In the genomic region with DNA sequence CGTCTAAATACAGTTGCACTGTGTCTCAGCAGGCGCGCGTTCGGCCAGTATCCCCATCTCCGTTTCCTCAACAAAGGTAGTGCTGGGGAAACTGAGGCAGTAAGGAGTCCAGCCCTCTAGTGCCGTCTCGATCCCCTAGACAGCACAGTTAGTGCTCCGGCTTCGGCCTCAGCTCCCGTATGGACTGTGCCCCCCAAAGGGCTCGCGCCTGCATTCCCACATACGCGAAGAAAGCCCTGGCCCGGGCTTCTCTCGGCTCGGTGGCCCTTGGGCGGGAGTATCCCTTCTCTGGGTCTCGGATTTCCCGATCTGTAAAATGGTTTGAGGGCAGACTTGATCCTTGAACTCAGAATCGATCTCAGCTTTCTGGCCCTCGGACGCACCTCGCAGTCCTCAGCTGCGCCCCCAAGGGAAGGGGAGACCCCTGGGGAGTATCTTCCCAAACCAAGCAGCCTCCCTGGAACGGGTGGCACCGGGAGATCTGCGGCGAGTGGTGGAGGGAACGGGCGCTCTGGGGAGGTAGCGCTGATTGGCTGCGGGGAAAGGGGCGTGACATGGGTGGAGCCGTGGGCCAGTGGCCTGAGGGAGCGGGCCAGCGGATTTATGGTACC, we compare ENCODE assay signal across 8 cellular contexts. TPM values are rescaled to one million over a fixed set of nuclear protein-coding genes. Genes with fewer than 3 reads are reported as not detected.
DNase-seq lines count a peak whose midpoint lies in the region; ATAC-seq and TF ChIP-seq lines count a peak whose summit lies in the region.

No MANE protein-coding gene starts in this region.

- H3K79me2 ChIP-seq in OCI-LY7 (ENCODE audit: insufficient read depth, low read depth, low read length): peaks cover 16% of the 10 kb centered on the region

- peak overlapping the region; percentile 96 for H3K27ac Mint-ChIP-seq in CD8-positive, alpha-beta T cell

- no peak for ATAC-seq in CD8-positive, alpha-beta T cell
- peak; percentile 25 to 30 for ATAC-seq in activated T-cell treated with anti-CD3 and anti-CD28 coated beads, Interleukin-2, amount 50 U/mL, for 4 hours

- H3K4me1 ChIP-seq in CD8-positive, alpha-beta T cell (ENCODE audit: insufficient read depth, low read length): peaks cover 26% of the 10 kb centered on the region
- peaks cover 47% of the 10 kb centered on the region for H3K4me1 ChIP-seq in OCI-LY7 (ENCODE audit: insufficient read depth, low read length, poor library complexity, severe bottlenecking)
- peaks cover 27 to 52% (median 47%) of the 10 kb centered on the region in 4 donors for H3K4me1 ChIP-seq in esophagus muscularis mucosa
- peaks cover 6% of the 10 kb centered on the region for H3K4me1 ChIP-seq in mucosa of stomach (ENCODE audit: control insufficient read depth, insufficient read depth, low read length)

- no peaks in the 10 kb centered on the region for H3K27me3 ChIP-seq in CD8-positive, alpha-beta T cell (ENCODE audit: insufficient read depth, low read length)
- H3K27me3 ChIP-seq in esophagus muscularis mucosa: peaks cover 0 to 26% (median 16%) of the 10 kb centered on the region in 4 donors
- H3K27me3 ChIP-seq in mucosa of stomach (ENCODE audit: control insufficient read depth, insufficient read depth, low read length): peaks cover 23% of the 10 kb centered on the region

- H3K4me3 ChIP-seq in CD8-positive, alpha-beta T cell (ENCODE audit: low read depth, low read length): peak overlapping the region; percentile 98
- H3K4me3 ChIP-seq in OCI-LY7 (ENCODE audit: low read depth, low read length, poor library complexity, severe bottlenecking) (peak overlapping the region; percentile 93), esophagus muscularis mucosa (peak overlapping the region; percentile 70 to 98 (median 78)), mucosa of stomach (ENCODE audit: low read length) (peak overlapping the region; percentile 98)

- H3K9me2 ChIP-seq in OCI-LY7 (ENCODE audit: insufficient read depth, low read length): no peaks in the 10 kb centered on the region

- peaks cover 2% of the 10 kb centered on the region for H3K27me3 Mint-ChIP-seq in CD8-positive, alpha-beta T cell (ENCODE audit: low read depth)
- peaks cover 8% of the 10 kb centered on the region for H3K27me3 Mint-ChIP-seq in activated T-cell treated with anti-CD3 and anti-CD28 coated beads, Interleukin-2, amount 50 U/mL, for 4 hours (ENCODE audit: low read depth)

- TF ChIP-seq EP300 in esophagus muscularis mucosa (IDR thresholded peaks at IDR 0.05): no peak

- CTCF ChIA-PET in CD8-positive, alpha-beta T cell (lab: Charles Lee): interaction anchor here (0.9 to 1.7 kb wide), 4 partner anchors 9 to 147 kb away, joined by 3 to 7 read pairs (median 4); no protein-coding TSS in a partner anchor
- CTCF ChIA-PET in OCI-LY7 (lab: Charles Lee; ENCODE audit: unreplicated experiment): interaction anchor here (1.0 to 1.4 kb wide), 3 partner anchors 12 to 46 kb away, joined by 3 to 7 read pairs (median 3); no protein-coding TSS in a partner anchor

- H3K4me3 Mint-ChIP-seq in CD8-positive, alpha-beta T cell: peak overlapping the region; percentile 91
- H3K4me3 Mint-ChIP-seq in activated T-cell treated with anti-CD3 and anti-CD28 coated beads, Interleukin-2, amount 50 U/mL, for 4 hours: peak overlapping the region; percentile 96

- peak overlapping the region; percentile 94 for H3K27ac ChIP-seq in CD8-positive, alpha-beta T cell (ENCODE audit: low read depth, low read length)
- peak overlapping the region; percentile 88 for H3K27ac ChIP-seq in OCI-LY7 (ENCODE audit: low read depth, low read length, poor library complexity, severe bottlenecking)
- H3K27ac ChIP-seq in esophagus muscularis mucosa (replicated peaks in 1 of 4): peak overlapping the region; percentile 81 to 96 (median 92)

- no peaks in the 10 kb centered on the region for H3K9me3 ChIP-seq in CD8-positive, alpha-beta T cell (ENCODE audit: low read length)
- no peaks in the 10 kb centered on the region for H3K9me3 ChIP-seq in OCI-LY7 (ENCODE audit: low read length)
- no peaks in the 10 kb centered on the region for H3K9me3 ChIP-seq in esophagus muscularis mucosa
- no peaks in the 10 kb centered on the region for H3K9me3 ChIP-seq in mucosa of stomach (ENCODE audit: control insufficient read depth, low read length)

- intact Hi-C loops in CD8-positive, alpha-beta T cell (cut with DNase I, micrococcal nuclease): loop anchor here (1.0 to 10.0 kb wide), 13 partner anchors 19 to 1854 kb away; a partner anchor contains a TSS
- intact Hi-C loops in OCI-LY7 (cut with micrococcal nuclease; ENCODE audit: unreplicated experiment) (loop anchor here (1.0 to 5.0 kb wide), 2 partner anchors 12 to 199 kb away; no protein-coding TSS in a partner anchor), esophagus muscularis mucosa (cut with DNase I) (no loop called here)

- WGBS in esophagus muscularis mucosa: 0% methylated on average over 30 of the region's 38 CpGs

- H3K9ac ChIP-seq in mucosa of stomach (ENCODE audit: low read length): peak overlapping the region; percentile 95

- POLR2A ChIA-PET in CD8-positive, alpha-beta T cell (lab: Charles Lee): interaction anchor here (0.9 to 3.1 kb wide), 9 partner anchors 9 to 1296 kb away, joined by 3 to 21 read pairs (median 4); a partner anchor contains a TSS
- POLR2A ChIA-PET in OCI-LY7 (lab: Charles Lee): interaction anchor here (0.7 to 4.5 kb wide), 6 partner anchors 10 to 349 kb away, joined by 3 to 33 read pairs (median 4); no protein-coding TSS in a partner anchor

- peaks cover 53% of the 10 kb centered on the region for H3K4me1 Mint-ChIP-seq in CD8-positive, alpha-beta T cell (ENCODE audit: low read depth)
- H3K4me1 Mint-ChIP-seq in activated T-cell treated with anti-CD3 and anti-CD28 coated beads, Interleukin-2, amount 50 U/mL, for 4 hours (ENCODE audit: low read depth): peaks cover 43% of the 10 kb centered on the region

- peak in 6 of 7 experiments; percentile 32 to 61 (median 42) for DNase-seq in CD8-positive, alpha-beta T cell
- DNase-seq in GM20000 (ENCODE audit: low spot score) (peak; percentile 89), HuH-7.5 (ENCODE audit: low spot score) (peak; percentile 95), OCI-LY7 (ENCODE audit: low spot score) (peak; percentile 77), esophagus muscularis mucosa (ENCODE audit: extremely low spot score) (peak; percentile 96)
- DNase-seq in activated T-cell treated with anti-CD3 and anti-CD28 coated beads, Interleukin-2, amount 50 U/mL, for 4 hours: peak; percentile 38
- peak; percentile 67 for DNase-seq in stimulated activated naive CD4-positive, alpha-beta T cell treated with Interleukin-2 at 50 U/mL for 16 hours (lab: John Stamatoyannopoulos, UW)

- peaks cover 30% of the 10 kb centered on the region for H3K36me3 Mint-ChIP-seq in CD8-positive, alpha-beta T cell
- peaks cover 9% of the 10 kb centered on the region for H3K36me3 Mint-ChIP-seq in activated T-cell treated with anti-CD3 and anti-CD28 coated beads, Interleukin-2, amount 50 U/mL, for 4 hours (ENCODE audit: insufficient read depth)

- H3K4me2 ChIP-seq in OCI-LY7 (ENCODE audit: low read length): peak overlapping the region; percentile 89

- H3K36me3 ChIP-seq in CD8-positive, alpha-beta T cell (ENCODE audit: insufficient read depth, low read length): peaks cover 25% of the 10 kb centered on the region
- peaks cover 24% of the 10 kb centered on the region for H3K36me3 ChIP-seq in OCI-LY7 (ENCODE audit: insufficient read depth, low read length)
- peaks cover 19 to 29% (median 28%) of the 10 kb centered on the region in 4 donors for H3K36me3 ChIP-seq in esophagus muscularis mucosa
- H3K36me3 ChIP-seq in mucosa of stomach (ENCODE audit: control insufficient read depth, insufficient read depth, low read length): peaks cover 6% of the 10 kb centered on the region

- H3K9me3 Mint-ChIP-seq in CD8-positive, alpha-beta T cell: no peaks in the 10 kb centered on the region
- no peaks in the 10 kb centered on the region for H3K9me3 Mint-ChIP-seq in activated T-cell treated with anti-CD3 and anti-CD28 coated beads, Interleukin-2, amount 50 U/mL, for 4 hours

- TF ChIP-seq CTCF in CD8-positive, alpha-beta T cell (IDR thresholded peaks at IDR 0.05): no peak
- TF ChIP-seq CTCF in GM20000 (IDR thresholded peaks at IDR 0.05; ENCODE audit: extremely low read depth, missing control alignments) (no peak), OCI-LY7 (conservative IDR thresholded peaks at IDR 0.05; ENCODE audit: low read length) (no peak), esophagus muscularis mucosa (IDR thresholded peaks at IDR 0.05) (no peak)

- no TSS peak for BruUV-seq in OCI-LY7 (replicated peaks; lab: Mats Ljungman, UMichigan)

- TF ChIP-seq POLR2A in esophagus muscularis mucosa (IDR thresholded peaks at IDR 0.05; ENCODE audit: low read depth): peak; percentile 42

- peak overlapping the region; percentile 55 for H2AFZ ChIP-seq in OCI-LY7 (ENCODE audit: low read length)

- H4K20me1 ChIP-seq in OCI-LY7 (ENCODE audit: insufficient read depth, low read length): no peaks in the 10 kb centered on the region

RNA-seq across cellular contexts. Expression of a gene that starts 0.8 kb away (rescaled TPM):
- total RNA-seq in CD8-positive, alpha-beta T cell: 10 to 100 TPM; 51.5 to 55.6 TPM
- total RNA-seq in OCI-LY7 (2014; rRNA removed; shearing (Covaris generic)): 41.0 TPM in 2 replicates
- total RNA-seq in OCI-LY7 (2022) (42.1 and 43.9 TPM in 2 replicates), esophagus muscularis mucosa (10 to 100 TPM; 15.4 to 32.2 (median 23.2) TPM)
- 10 to 100 TPM; 44.6 to 52.6 (median 50.7) TPM for total RNA-seq in activated T-cell treated with anti-CD3 and anti-CD28 coated beads, Interleukin-2, amount 50 U/mL, for 4 hours

RNA-seq across cellular contexts. Expression of a gene that starts 4.0 kb away (rescaled TPM):
- total RNA-seq in CD8-positive, alpha-beta T cell: 1 to 10 TPM; 3.0 to 4.2 TPM
- total RNA-seq in OCI-LY7 (2014; rRNA removed; shearing (Covaris generic)): 0.08 and 0.60 TPM in 2 replicates
- total RNA-seq in OCI-LY7 (2022) (1.00 and 1.3 TPM in 2 replicates), esophagus muscularis mucosa (under 1 TPM in 1 of 4 donors, not detected in 3; 0.17 TPM)
- total RNA-seq in activated T-cell treated with anti-CD3 and anti-CD28 coated beads, Interleukin-2, amount 50 U/mL, for 4 hours: 1 to 10 TPM; 1.8 to 6.0 (median 3.6) TPM

RNA-seq across cellular contexts. Expression of a gene that starts 11.4 kb away (rescaled TPM):
- 1 to 10 TPM; 3.7 to 5.1 TPM for total RNA-seq in CD8-positive, alpha-beta T cell
- total RNA-seq in OCI-LY7 (2014; rRNA removed; shearing (Covaris generic)): 2.4 and 3.3 TPM in 2 replicates
- total RNA-seq in OCI-LY7 (2022) (3.7 and 4.3 TPM in 2 replicates), esophagus muscularis mucosa (1 to 10 TPM in 3 of 4 donors, under 1 TPM in 1; 0.65 to 3.7 (median 1.4) TPM)
- 1 to 10 TPM; 2.3 to 3.3 (median 2.4) TPM for total RNA-seq in activated T-cell treated with anti-CD3 and anti-CD28 coated beads, Interleukin-2, amount 50 U/mL, for 4 hours

RNA-seq across cellular contexts. Expression of a gene that starts 33.0 kb away (rescaled TPM):
- total RNA-seq in CD8-positive, alpha-beta T cell: 1 to 10 TPM; 6.5 to 8.4 TPM
- total RNA-seq in OCI-LY7 (2014; rRNA removed; shearing (Covaris generic)): 2.2 and 2.9 TPM in 2 replicates
- total RNA-seq in OCI-LY7 (2022) (1.5 and 2.2 TPM in 2 replicates), esophagus muscularis mucosa (10 to 100 TPM in 3 of 4 donors, 1 to 10 TPM in 1; 7.5 to 20.6 (median 16.1) TPM)
- total RNA-seq in activated T-cell treated with anti-CD3 and anti-CD28 coated beads, Interleukin-2, amount 50 U/mL, for 4 hours: 1 to 10 TPM in 1 of 3 donors, under 1 TPM in 2; 0.71 to 1.4 (median 0.87) TPM

Comparison
In these comparisons a context has a peak if more than half of its experiments do, and no peak if none do; other contexts are left out.
1. DNase-seq: peak in every context shown above with its lines; median percentile 96 in esophagus muscularis mucosa; 95 in HuH-7.5; 89 in GM20000; 77 in OCI-LY7; 67 in stimulated activated naive CD4-positive, alpha-beta T cell treated with Interleukin-2 at 50 U/mL for 16 hours; 42 in CD8-positive, alpha-beta T cell; 38 in activated T-cell treated with anti-CD3 and anti-CD28 coated beads, Interleukin-2, amount 50 U/mL, for 4 hours.